ENCODE assay signal across 29 cellular contexts in the genomic region with DNA sequence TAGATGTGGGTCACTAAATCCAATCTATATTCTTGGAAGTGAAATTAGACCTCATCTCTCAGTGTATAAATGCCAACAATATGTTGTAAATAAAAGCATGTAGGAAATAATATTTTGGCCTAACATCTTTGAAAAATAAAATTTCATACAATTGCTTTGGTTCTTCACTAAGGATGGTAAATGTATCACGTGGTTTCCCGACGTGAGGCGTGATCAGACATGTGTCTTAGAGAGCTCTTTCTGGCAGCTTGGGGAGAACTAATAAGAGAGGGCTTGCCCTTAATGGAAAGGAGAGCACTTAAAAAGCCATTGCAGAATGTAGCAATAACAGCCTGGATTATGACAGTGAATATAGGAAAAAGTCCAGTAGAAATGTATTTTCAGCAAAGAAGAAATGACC.
"Had no signal": no experiment of that assay in that cellular context is flagged by ENCODE, and none has a peak within 500 bp of the region (broad histone marks: within the 10 kb centered on the region; RNA-seq: fewer than 3 reads in every experiment).

No MANE protein-coding gene starts in this region.

- H3K9me3 ChIP-seq: ascending aorta, colonic mucosa, gastrocnemius medialis, left ventricle myocardium inferior, neutrophil, sigmoid colon, thoracic aorta had no signal

- H3K27ac ChIP-seq: ascending aorta, cardiac muscle cell, colonic mucosa, dorsolateral prefrontal cortex, gastrocnemius medialis, hepatocyte, left ventricle myocardium inferior, neutrophil, sigmoid colon, thoracic aorta, WERI-Rb-1 had no signal

- H3K79me2 ChIP-seq: hepatocyte had no signal

- H3K4me3 ChIP-seq: ascending aorta, cardiac muscle cell, colonic mucosa, dorsolateral prefrontal cortex, gastrocnemius medialis, hepatocyte, left ventricle myocardium inferior, lung, sigmoid colon, thoracic aorta had no signal

- DNase-seq: activated CD4-positive, alpha-beta T cell treated with anti-CD3 and anti-CD28 coated beads for 48 hours; activated CD4-positive, alpha-beta T cell treated with anti-CD3 and anti-CD28 coated beads, Interleukin-2, amount 50 U/mL, for 48 hours; activated CD8-positive, alpha-beta memory T cell treated with anti-CD3 and anti-CD28 coated beads for 24 hours; activated gamma-delta T cell; activated naive CD4-positive, alpha-beta T cell treated with anti-CD3 and anti-CD28 coated beads, Interleukin-2, amount 10 ng/mL, durations not matched to agents 7 days and 5 days; activated naive CD8-positive, alpha-beta T cell treated with anti-CD3 and anti-CD28 coated beads, Interleukin-2, amount 10 ng/mL, durations not matched to agents 7 days and 5 days; activated T-cell treated with anti-CD3 and anti-CD28 coated beads, Interleukin-2, amount 50 U/mL, for 24 hours; cerebellar nuclear complex; colonic mucosa; dorsolateral prefrontal cortex; effector memory CD4-positive, alpha-beta T cell; gastrocnemius medialis; islet precursor cell; left ventricle myocardium inferior; mesendoderm; natural killer cell; sigmoid colon; small intestine; stimulated activated CD4-positive, alpha-beta T cell treated with anti-CD3 and anti-CD28 coated beads, Interleukin-4, amount 100 ng/mL, for 24 hours; trophoblast cell; WERI-Rb-1 had no signal

- H3K4me2 ChIP-seq: hepatocyte had no signal

- ATAC-seq: activated CD4-positive, CD25-positive, alpha-beta regulatory T cell treated with anti-CD3 and anti-CD28 coated beads, Interleukin-2, amount 50 U/mL, for 24 hours; gastrocnemius medialis; natural killer cell; stimulated activated effector memory CD8-positive, alpha-beta T cell treated with anti-CD3 and anti-CD28 coated beads, Interleukin-12 subunit alpha, Interleukin-12 subunit beta, amount 100 ng/mL, for 72 hours had no signal

- H2AFZ ChIP-seq: hepatocyte had no signal

- H3K27me3 ChIP-seq: ascending aorta, cardiac muscle cell, colonic mucosa, dorsolateral prefrontal cortex, gastrocnemius medialis, hepatocyte, neutrophil, sigmoid colon had no signal

- H3K36me3 ChIP-seq: ascending aorta, cardiac muscle cell, colonic mucosa, gastrocnemius medialis, left ventricle myocardium inferior, neutrophil, sigmoid colon, thoracic aorta, WERI-Rb-1 had no signal
